8 cellular contexts compared by ENCODE assay signal in genomic region chr19:10230155-10230903, GRCh38. TPM values are rescaled to one million over a fixed set of nuclear protein-coding genes. Genes with fewer than 3 reads are reported as not detected.
A peak's percentile ranks its signal among the peaks of the same experiment; 100 is the strongest.
DNase-seq lines count a peak whose midpoint lies in the region; ATAC-seq and TF ChIP-seq lines count a peak whose summit lies in the region.

No MANE protein-coding gene starts in this region.

- H3K27me3 ChIP-seq in gastroesophageal sphincter: no peaks in the 10 kb centered on the region

- WGBS in gastroesophageal sphincter (ENCODE audit: low coverage in 1 of 2), 2 donors: 0% methylated on average over 13 of the region's 72 CpGs; no CpG with 5 or more reads in 1 of the 2 donors
- under 1% methylated on average over 72 of the region's 72 CpGs for WGBS in urinary bladder

- ATAC-seq in GM18505 (IDR thresholded peaks at IDR 0.05; ENCODE audit: unreplicated experiment): peak; percentile 23
- no peak for ATAC-seq in gastroesophageal sphincter
- no peak for ATAC-seq in GM21528 (IDR thresholded peaks at IDR 0.05; ENCODE audit: low FRiP score, unreplicated experiment)

- TF ChIP-seq CTCF in gastroesophageal sphincter (IDR thresholded peaks at IDR 0.05): no peak

- peaks cover 0 to 61% (median 14%) of the 10 kb centered on the region in 3 donors for H3K4me1 ChIP-seq in gastroesophageal sphincter
- no peaks in the 10 kb centered on the region for H3K4me1 ChIP-seq in urinary bladder (ENCODE audit: insufficient read depth)

- peak; percentile 43 for DNase-seq in NCI-H2227 (lab: John Stamatoyannopoulos, UW; ENCODE audit: unreplicated experiment)
- peak; percentile 70 for DNase-seq in activated T-helper 9 cell treated with anti-CD3 and anti-CD28 coated beads, Interleukin-2, amount 50 U/mL, for 16 hours (ENCODE audit: low read depth)
- peak in 8 of 10 donors; percentile 11 to 85 (median 34) for DNase-seq in posterior cingulate gyrus
- DNase-seq in DMS153 (lab: John Stamatoyannopoulos, UW): no peak

- intact Hi-C loops in posterior cingulate gyrus (cut with DNase I): no loop called here

- TF ChIP-seq POLR2A in GM18505 (IDR thresholded peaks at IDR 0.05; ENCODE audit: borderline replicate concordance, extremely low read depth, insufficient read depth, insufficient read length) (no peak), gastroesophageal sphincter (IDR thresholded peaks at IDR 0.05) (peak in 1 of 2 donors; percentile 10)

- no peaks in the 10 kb centered on the region for H3K9me3 ChIP-seq in gastroesophageal sphincter

- H3K4me3 ChIP-seq in gastroesophageal sphincter (peak overlapping the region; percentile 82 to 97), urinary bladder (ENCODE audit: low read depth, low read length) (peak overlapping the region; percentile 98)

- H3K36me3 ChIP-seq in gastroesophageal sphincter (no peaks in the 10 kb centered on the region), urinary bladder (ENCODE audit: insufficient read depth) (no peaks in the 10 kb centered on the region)

- TF ChIP-seq EP300 in gastroesophageal sphincter (IDR thresholded peaks at IDR 0.05): no peak

- H3K27ac ChIP-seq in gastroesophageal sphincter (peak overlapping the region; percentile 62 to 92 (median 86)), urinary bladder (ENCODE audit: low read depth) (peak overlapping the region; percentile 92)

RNA-seq across cellular contexts. Expression of gene S1PR2, which starts 0.8 kb away (rescaled TPM):
- total RNA-seq in gastroesophageal sphincter (10 to 100 TPM in 3 of 4 donors, 1 to 10 TPM in 1; 7.5 to 24.5 (median 16.7) TPM), urinary bladder (26.4 TPM)
- polyA plus RNA-seq in urinary bladder: 11.5 TPM

RNA-seq across cellular contexts. Expression of gene MRPL4, which starts 21.7 kb away (rescaled TPM):
- total RNA-seq in gastroesophageal sphincter (10 to 100 TPM; 45.8 to 86.0 (median 51.9) TPM), urinary bladder (9.9 TPM)
- polyA plus RNA-seq in urinary bladder: 77.4 TPM

RNA-seq across cellular contexts. Expression of gene DNMT1, which starts 35.6 kb away (rescaled TPM):
- total RNA-seq in gastroesophageal sphincter: 10 to 100 TPM; 28.1 to 50.6 (median 38.1) TPM
- total RNA-seq in urinary bladder: 35.5 TPM
- polyA plus RNA-seq in urinary bladder: 32.5 TPM

RNA-seq across cellular contexts. Expression of gene ICAM1, which starts 40.6 kb away (rescaled TPM):
- 10 to 100 TPM in 3 of 4 donors, 1 to 10 TPM in 1; 8.8 to 33.0 (median 19.6) TPM for total RNA-seq in gastroesophageal sphincter
- total RNA-seq in urinary bladder: 7.7 TPM
- polyA plus RNA-seq in urinary bladder: 26.4 TPM

RNA-seq across cellular contexts. Expression of gene ICAM4, which starts 56.4 kb away (rescaled TPM):
- total RNA-seq in gastroesophageal sphincter (under 1 TPM in 1 of 4 donors, not detected in 3; 0.47 TPM), urinary bladder (2.6 TPM)
- polyA plus RNA-seq in urinary bladder: 1.4 TPM
